Comparison of ENCODE assay signal across 1 cellular context in genomic region chr19:10251792-10252694, GRCh38.
A peak's percentile ranks its signal among the peaks of the same experiment; 100 is the strongest.
TF ChIP-seq lines count a peak whose summit lies in the region.

TSS of gene MRPL4 (plus strand) at chr19:10252214. CDS start at chr19:10252254, 40 bp downstream.

TF ChIP-seq in GM12878, 131 proteins besides CTCF, POLR2A, EP300 and RAD21 (continued from another document and continues in another):
- TF ChIP-seq BHLHE40 (IDR thresholded peaks at IDR 0.05; ENCODE audit: borderline replicate concordance in 1 of 2, low read depth in 2 of 2, low read length in 1 of 2) (peak; percentile 58 to 91; a peak in 2 of 4 replicates), CEBPZ (IDR thresholded peaks at IDR 0.05; ENCODE audit: low read depth, low read length) (no peak), SP1 (IDR thresholded peaks at IDR 0.05; ENCODE audit: low read depth, low read length) (peak; percentile 92), ZBTB4 (CRISPR knock-in tag; IDR thresholded peaks at IDR 0.05) (no peak), MXI1 (IDR thresholded peaks at IDR 0.05; ENCODE audit: low read depth, low read length) (peak; percentile 92), YBX1 (IDR thresholded peaks at IDR 0.05) (no peak), ZBED1 (IDR thresholded peaks at IDR 0.05; ENCODE audit: borderline replicate concordance) (no peak), PRDM15 (CRISPR knock-in tag; IDR thresholded peaks at IDR 0.05) (no peak), GATAD2B (conservative IDR thresholded peaks at IDR 0.05; ENCODE audit: low read depth) (no peak; the same call in none of the 2 replicates), ZBTB11 (CRISPR knock-in tag; IDR thresholded peaks at IDR 0.05) (no peak), RELB (IDR thresholded peaks at IDR 0.05; ENCODE audit: low read depth) (peak; percentile 94), SIX5 (IDR thresholded peaks at IDR 0.05; ENCODE audit: low read depth, low read length, severe bottlenecking) (peak; percentile 46), ESRRA (IDR thresholded peaks at IDR 0.05; ENCODE audit: low read length) (peak; percentile 90), ASH2L (IDR thresholded peaks at IDR 0.05; ENCODE audit: borderline replicate concordance, low read depth) (peak; percentile 95; the same call in 1 of the 2 replicates), PML (IDR thresholded peaks at IDR 0.05; ENCODE audit: low read length) (peak; percentile 74; the same call in 1 of the 2 replicates), E2F4 (IDR thresholded peaks at IDR 0.05; ENCODE audit: low read depth, low read length) (no peak), MTA3 (IDR thresholded peaks at IDR 0.05; ENCODE audit: borderline replicate concordance, low read length) (no peak), WRNIP1 (IDR thresholded peaks at IDR 0.05; ENCODE audit: borderline replicate concordance, low read depth, low read length) (no peak), ZNF207 (IDR thresholded peaks at IDR 0.05; ENCODE audit: borderline replicate concordance) (peak; percentile 95; the same call in 1 of the 2 replicates), HDAC6 (IDR thresholded peaks at IDR 0.05; ENCODE audit: unreplicated experiment) (no peak), RCOR1 (conservative IDR thresholded peaks at IDR 0.05; ENCODE audit: low read depth, low read length) (no peak), STAT1 (conservative IDR thresholded peaks at IDR 0.05) (no peak; the same call in 1 of the 2 replicates), RELA (IDR thresholded peaks at IDR 0.05; ENCODE audit: borderline replicate concordance, partially characterized antibody) (peak; percentile 92), NFYA (IDR thresholded peaks at IDR 0.05; ENCODE audit: borderline replicate concordance, low read depth, low read length) (peak; percentile 43; the same call in 1 of the 2 replicates), CUX1 (IDR thresholded peaks at IDR 0.05; ENCODE audit: insufficient replicate concordance, low read depth, low read length) (no peak), ZNF24 (IDR thresholded peaks at IDR 0.05) (0 out of 2 replicates have a peak, but pooled peaks have one; percentile 21), IRF3 (IDR thresholded peaks at IDR 0.05) (peak; percentile 65; the same call in 1 of the 2 replicates), POU2F2 (IDR thresholded peaks at IDR 0.05; ENCODE audit: borderline replicate concordance, low read depth, low read length) (peak; percentile 78; the same call in 2 of the 3 replicates), ZNF274 (IDR thresholded peaks at IDR 0.05; ENCODE audit: insufficient read depth, insufficient read length) (no peak), LARP7 (IDR thresholded peaks at IDR 0.05) (peak; percentile 80; the same call in 1 of the 2 replicates), KAT2A (conservative IDR thresholded peaks at IDR 0.05; ENCODE audit: control insufficient read depth, low read depth, low read length) (no peak), ZSCAN29 (IDR thresholded peaks at IDR 0.05) (0 out of 2 replicates have a peak, but pooled peaks have one; percentile 70)
